In genomic region chr15:100189849-100190248, GRCh38 we compare ENCODE assay signal across 32 cellular contexts.
DNase-seq lines count a peak whose midpoint lies in the region; ATAC-seq and TF ChIP-seq lines count a peak whose summit lies in the region.
"Had no signal": no experiment of that assay in that cellular context is flagged by ENCODE, and none has a peak within 500 bp of the region (broad histone marks: within the 10 kb centered on the region; RNA-seq: fewer than 3 reads in every experiment).

No MANE protein-coding gene starts in this region.

- peaks cover 4% of the 10 kb centered on the region; the same call in 1 of the 2 replicates for H3K27me3 Mint-ChIP-seq in WTC11 (ENCODE audit: low read depth)
- H3K27me3 Mint-ChIP-seq: CD4-positive, alpha-beta T cell had no signal

- peak; percentile 40 for DNase-seq in NK-92 treated with Interleukin-12 subunit alpha and Interleukin-12 subunit beta, amount 100 ng/mL, for 24 hours (lab: John Stamatoyannopoulos, UW)
- DNase-seq in NK-92 (lab: John Stamatoyannopoulos, UW; ENCODE audit: unreplicated experiment) (no peak), astrocyte of the hippocampus (ENCODE audit: low read depth, low spot score) (peak; percentile 12), posterior vena cava (ENCODE audit: low spot score) (peak; percentile 68), lower lobe of right lung (no peak), WTC11 (ENCODE audit: low spot score) (no peak), NOMO-1 treated with dmso at 0.1 percent for 144 hours (lab: John Stamatoyannopoulos, UW; ENCODE audit: unreplicated experiment) (no peak)
- DNase-seq: activated CD4-positive, CD25-positive, alpha-beta regulatory T cell treated with anti-CD3 and anti-CD28 coated beads, Interleukin-2, amount 50 U/mL, for 72 hours; activated naive CD4-positive, alpha-beta T cell treated with anti-CD3 and anti-CD28 coated beads for 36 hours; activated T-cell treated with anti-CD3 and anti-CD28 coated beads, Interleukin-2, amount 50 U/mL, for 48 hours; amygdala; CD4-positive, alpha-beta T cell; effector memory CD4-positive, alpha-beta T cell; GM23248; heart right ventricle; left cardiac atrium; mammary epithelial cell; MV-4-11; NCI-H1694; NCI-H2171 treated with DMSO at 0.1 percent for 48 hours; stimulated activated CD4-positive, alpha-beta T cell treated with anti-CD3 and anti-CD28 coated beads, Interleukin-12 subunit alpha, Interleukin-12 subunit beta, amount 100 ng/mL, for 4 hours; stimulated activated CD4-positive, alpha-beta T cell treated with anti-CD3 and anti-CD28 coated beads, Interleukin-4, amount 100 ng/mL, for 1 hour; upper lobe of left lung had no signal

- H3K4me1 ChIP-seq in HEK293 (ENCODE audit: control insufficient read depth, insufficient read depth, low read length) (peaks cover 4% of the 10 kb centered on the region; the same call in 1 of the 2 replicates), lower lobe of right lung (no peaks in the 10 kb centered on the region)
- H3K4me1 ChIP-seq: heart right ventricle, pancreas, right atrium auricular region, upper lobe of left lung had no signal

- H3K4me1 Mint-ChIP-seq in WTC11: peaks cover 25% of the 10 kb centered on the region

- H3K27me3 ChIP-seq in lower lobe of right lung (ENCODE audit: low read depth): no peaks in the 10 kb centered on the region
- H3K27me3 ChIP-seq: pancreas, right atrium auricular region, upper lobe of left lung had no signal

- H3K27ac ChIP-seq in HEK293 (ENCODE audit: extremely low read depth, low read depth, low read length) (no peak overlapping the region), lower lobe of right lung (no peak overlapping the region)
- H3K27ac ChIP-seq: 22Rv1, coronary artery, GM23248, heart right ventricle, KMS-11, pancreas, right atrium auricular region, SK-N-MC, upper lobe of left lung had no signal

- H3K9me3 ChIP-seq in HEK293 (ENCODE audit: control insufficient read depth, insufficient read depth, low read depth, low read length) (no peaks in the 10 kb centered on the region), lower lobe of right lung (no peaks in the 10 kb centered on the region)
- H3K9me3 ChIP-seq: heart right ventricle, pancreas, right atrium auricular region, upper lobe of left lung had no signal

- CTCF ChIA-PET in HEK293 (lab: Yijun Ruan, JAX) (interaction anchor here (0.6 kb wide), 1 partner anchor 153 kb away, joined by 3 read pairs; no protein-coding TSS in a partner anchor), WTC11 (lab: Charles Lee) (no interaction called here)

- no peaks in the 10 kb centered on the region for H3K9me3 Mint-ChIP-seq in WTC11
- H3K9me3 Mint-ChIP-seq: activated naive CD4-positive, alpha-beta T cell treated with anti-CD3 and anti-CD28 coated beads for 36 hours; CD4-positive, alpha-beta T cell; neural crest cell; T-helper 1 cell treated with Interleukin-12 subunit alpha and Interleukin-12 subunit beta and Interleukin-4 antibody, amounts not matched to agents 30 μg/mL and 1 μg/mL, for 36 hours had no signal

- H3K36me3 Mint-ChIP-seq in WTC11: no peaks in the 10 kb centered on the region

- H3K4me3 ChIP-seq in HEK293 (ENCODE audit: low read depth, low read length) (no peak overlapping the region), lower lobe of right lung (no peak overlapping the region)
- H3K4me3 ChIP-seq: coronary artery, GM23248, heart right ventricle, pancreas, right atrium auricular region, SK-N-MC, upper lobe of left lung had no signal

- POLR2A ChIA-PET in HEK293 (lab: Yijun Ruan, JAX) (no interaction called here), WTC11 (lab: Charles Lee) (no interaction called here)

- no peak overlapping the region for H3K4me3 Mint-ChIP-seq in WTC11
- H3K4me3 Mint-ChIP-seq: activated naive CD4-positive, alpha-beta T cell treated with anti-CD3 and anti-CD28 coated beads for 36 hours; CD4-positive, alpha-beta T cell; neural crest cell; T-helper 1 cell treated with Interleukin-12 subunit alpha and Interleukin-12 subunit beta and Interleukin-4 antibody, amounts not matched to agents 30 μg/mL and 1 μg/mL, for 36 hours had no signal

- H3K27ac Mint-ChIP-seq in WTC11: no peak overlapping the region
- H3K27ac Mint-ChIP-seq: activated naive CD4-positive, alpha-beta T cell treated with anti-CD3 and anti-CD28 coated beads for 36 hours; CD4-positive, alpha-beta T cell; T-helper 1 cell treated with Interleukin-12 subunit alpha and Interleukin-12 subunit beta and Interleukin-4 antibody, amounts not matched to agents 30 μg/mL and 1 μg/mL, for 36 hours had no signal

- TF ChIP-seq CTCF in HEK293 (tag by site-specific recombination; IDR thresholded peaks at IDR 0.05) (no peak), lower lobe of right lung (IDR thresholded peaks at IDR 0.05) (no peak), WTC11 (IDR thresholded peaks at IDR 0.05) (no peak)

- H3K36me3 ChIP-seq in HEK293 (ENCODE audit: control insufficient read depth in 2 of 2, insufficient read depth in 1 of 2, low read length in 2 of 2) (no peaks in the 10 kb centered on the region), lower lobe of right lung (no peaks in the 10 kb centered on the region)
- H3K36me3 ChIP-seq: heart right ventricle, pancreas, right atrium auricular region, upper lobe of left lung had no signal

- intact Hi-C loops in posterior vena cava (cut with DNase I): no loop called here
- intact Hi-C loops in lower lobe of right lung (cut with DNase I): no loop called here

- no peak for ATAC-seq in lower lobe of right lung
- no peak for ATAC-seq in WTC11
- ATAC-seq: heart right ventricle, left cardiac atrium, pancreas had no signal

TF ChIP-seq in HEK293, 187 proteins besides CTCF, POLR2A, EP300 and RAD21:
- TF ChIP-seq ZNF214 (tag by site-specific recombination; IDR thresholded peaks at IDR 0.05; ENCODE audit: borderline replicate concordance) (no peak), ZSCAN16 (tag by site-specific recombination; IDR thresholded peaks at IDR 0.05) (peak; percentile 55; the same call in 1 of the 2 replicates)
TF ChIP-seq in HEK293: peak in this region for 1.

TF ChIP-seq in WTC11, 78 proteins besides CTCF, POLR2A, EP300 and RAD21:
- TF ChIP-seq ESRRA (CRISPR knock-in tag; IDR thresholded peaks at IDR 0.05; ENCODE audit: borderline replicate concordance) (no peak), CBFB (CRISPR knock-in tag; IDR thresholded peaks at IDR 0.05; ENCODE audit: low read depth) (no peak), ZNF138 (CRISPR knock-in tag; conservative IDR thresholded peaks at IDR 0.05) (no peak), HMGA2 (CRISPR knock-in tag; IDR thresholded peaks at IDR 0.05) (no peak), ZNF263 (CRISPR knock-in tag; IDR thresholded peaks at IDR 0.05; ENCODE audit: low read depth) (no peak), SP1 (CRISPR knock-in tag; conservative IDR thresholded peaks at IDR 0.05) (no peak), ZNF232 (CRISPR knock-in tag; IDR thresholded peaks at IDR 0.05) (no peak), GTF2I (CRISPR knock-in tag; conservative IDR thresholded peaks at IDR 0.05) (no peak), TCF7 (CRISPR knock-in tag; IDR thresholded peaks at IDR 0.05; ENCODE audit: low read depth) (no peak), NR3C1 (CRISPR knock-in tag; conservative IDR thresholded peaks at IDR 0.05; ENCODE audit: low read depth) (no peak)
- TF ChIP-seq, protein P1, sequence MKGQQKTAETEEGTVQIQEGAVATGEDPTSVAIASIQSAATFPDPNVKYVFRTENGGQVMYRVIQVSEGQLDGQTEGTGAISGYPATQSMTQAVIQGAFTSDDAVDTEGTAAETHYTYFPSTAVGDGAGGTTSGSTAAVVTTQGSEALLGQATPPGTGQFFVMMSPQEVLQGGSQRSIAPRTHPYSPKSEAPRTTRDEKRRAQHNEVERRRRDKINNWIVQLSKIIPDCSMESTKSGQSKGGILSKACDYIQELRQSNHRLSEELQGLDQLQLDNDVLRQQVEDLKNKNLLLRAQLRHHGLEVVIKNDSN (CRISPR knock-in tag; IDR thresholded peaks at IDR 0.05): no peak
- TF ChIP-seq, protein P2, sequence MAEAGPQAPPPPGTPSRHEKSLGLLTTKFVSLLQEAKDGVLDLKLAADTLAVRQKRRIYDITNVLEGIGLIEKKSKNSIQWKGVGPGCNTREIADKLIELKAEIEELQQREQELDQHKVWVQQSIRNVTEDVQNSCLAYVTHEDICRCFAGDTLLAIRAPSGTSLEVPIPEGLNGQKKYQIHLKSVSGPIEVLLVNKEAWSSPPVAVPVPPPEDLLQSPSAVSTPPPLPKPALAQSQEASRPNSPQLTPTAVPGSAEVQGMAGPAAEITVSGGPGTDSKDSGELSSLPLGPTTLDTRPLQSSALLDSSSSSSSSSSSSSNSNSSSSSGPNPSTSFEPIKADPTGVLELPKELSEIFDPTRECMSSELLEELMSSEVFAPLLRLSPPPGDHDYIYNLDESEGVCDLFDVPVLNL (CRISPR knock-in tag; IDR thresholded peaks at IDR 0.05; ENCODE audit: borderline replicate concordance, low read depth): no peak

Comparison
In these comparisons a context has a peak if more than half of its experiments do, and no peak if none do; other contexts are left out.
1. DNase-seq: peak in NK-92 treated with Interleukin-12 subunit alpha and Interleukin-12 subunit beta, amount 100 ng/mL, for 24 hours (single experiment), astrocyte of the hippocampus (single experiment) and posterior vena cava (single experiment); none in NK-92 (single experiment), lower lobe of right lung (single experiment), WTC11 (single experiment) and NOMO-1 treated with dmso at 0.1 percent for 144 hours (single experiment).